In genomic region chr4:98951710-98952109, GRCh38 we compare ENCODE assay signal across 13 cellular contexts.
"Had no signal": no experiment of that assay in that cellular context is flagged by ENCODE, and none has a peak within 500 bp of the region (broad histone marks: within the 10 kb centered on the region; RNA-seq: fewer than 3 reads in every experiment).

No MANE protein-coding gene starts in this region.

- H3K9me3 Mint-ChIP-seq: naive thymus-derived CD8-positive, alpha-beta T cell had no signal

- H3K4me1 Mint-ChIP-seq: endodermal cell; naive thymus-derived CD8-positive, alpha-beta T cell had no signal

- DNase-seq: colonic mucosa; dermis blood vessel endothelial cell; effector CD4-positive, alpha-beta T cell; endodermal cell; heart right ventricle; hypothalamus; mucosa of descending colon; naive thymus-derived CD8-positive, alpha-beta T cell; right cardiac atrium; small intestine; stimulated activated CD4-positive, alpha-beta T cell treated with anti-CD3 and anti-CD28 coated beads, Interleukin-12 subunit alpha, Interleukin-12 subunit beta, amount 100 ng/mL, for 4 hours; stimulated activated naive CD4-positive, alpha-beta T cell treated with Interleukin-2 at 50 U/mL for 16 hours; trophoblast cell had no signal

- H3K4me3 ChIP-seq: colonic mucosa, heart right ventricle, mucosa of descending colon had no signal

- H3K27ac Mint-ChIP-seq: endodermal cell; naive thymus-derived CD8-positive, alpha-beta T cell had no signal

- H3K4me3 Mint-ChIP-seq: endodermal cell; naive thymus-derived CD8-positive, alpha-beta T cell had no signal
